Comparison of ENCODE assay signal across 8 cellular contexts in genomic region chr12:88111074-88111652, GRCh38. TPM values are rescaled to one million over a fixed set of nuclear protein-coding genes. Genes with fewer than 3 reads are reported as not detected.
DNase-seq lines count a peak whose midpoint lies in the region; ATAC-seq and TF ChIP-seq lines count a peak whose summit lies in the region.

No MANE protein-coding gene starts in this region.

- peak overlapping the region in 2 of 3 donors; percentile 40 to 58 for H3K9ac ChIP-seq in skeletal muscle tissue (ENCODE audit: low read depth in 1 of 3, low read length in 3 of 3)

- H3K4me3 Mint-ChIP-seq in natural killer cell treated with Interleukin-12 subunit alpha and Interleukin-12 subunit beta and Interleukin-15 and Interleukin-18, amount 100 ng/mL, for 72 hours: no peak overlapping the region

- no peaks in the 10 kb centered on the region for H3K4me1 Mint-ChIP-seq in natural killer cell treated with Interleukin-12 subunit alpha and Interleukin-12 subunit beta and Interleukin-15 and Interleukin-18, amount 100 ng/mL, for 72 hours (ENCODE audit: low read depth in 2 of 2)

- no peaks in the 10 kb centered on the region for H3K4me1 ChIP-seq in skeletal muscle tissue (ENCODE audit: control insufficient read depth in 3 of 3, insufficient read depth in 3 of 3, low read length in 3 of 3)

- no peaks in the 10 kb centered on the region for H3K27me3 Mint-ChIP-seq in natural killer cell treated with Interleukin-12 subunit alpha and Interleukin-12 subunit beta and Interleukin-15 and Interleukin-18, amount 100 ng/mL, for 72 hours

- H3K27me3 ChIP-seq in skeletal muscle tissue (ENCODE audit: control insufficient read depth in 3 of 3, insufficient read depth in 3 of 3, low read length in 3 of 3): no peaks in the 10 kb centered on the region
- no peaks in the 10 kb centered on the region for H3K27me3 ChIP-seq in MG63

- H3K27ac ChIP-seq in skeletal muscle tissue (ENCODE audit: low read depth, low read length): no peak overlapping the region

- TF ChIP-seq CTCF in fibroblast of villous mesenchyme (IDR thresholded peaks at IDR 0.05; ENCODE audit: insufficient read depth, low read depth, low read length): peak; percentile 39

- H3K9me3 ChIP-seq in skeletal muscle tissue (ENCODE audit: control insufficient read depth in 3 of 3, low read length in 3 of 3) (no peaks in the 10 kb centered on the region), MG63 (no peaks in the 10 kb centered on the region)

- H3K27ac Mint-ChIP-seq in natural killer cell treated with Interleukin-12 subunit alpha and Interleukin-12 subunit beta and Interleukin-15 and Interleukin-18, amount 100 ng/mL, for 72 hours: no peak overlapping the region

- no peak for ATAC-seq in natural killer cell treated with Interleukin-12 subunit alpha and Interleukin-12 subunit beta and Interleukin-15 and Interleukin-18, amount 100 ng/mL, for 72 hours

- H3K36me3 ChIP-seq in skeletal muscle tissue (ENCODE audit: control insufficient read depth in 3 of 3, insufficient read depth in 3 of 3, low read length in 3 of 3) (peaks cover 0 to 15% (median 6%) of the 10 kb centered on the region in 3 donors), MG63 (peaks cover 43% of the 10 kb centered on the region)

- DNase-seq in DMS79 treated with DMSO at 0.1 percent for 48 hours (lab: John Stamatoyannopoulos, UW) (peak; percentile 66), HPDE6-E6E7 (ENCODE audit: extremely low spot score) (peak; percentile 2), RKO (ENCODE audit: low spot score) (peak; percentile 30), fibroblast of villous mesenchyme (ENCODE audit: low read depth) (peak; percentile 60), MG63 (no peak)
- no peak for DNase-seq in natural killer cell treated with Interleukin-12 subunit alpha and Interleukin-12 subunit beta and Interleukin-15 and Interleukin-18, amount 100 ng/mL, for 72 hours (ENCODE audit: low spot score)
- no peak for DNase-seq in activated CD4-positive, alpha-beta T cell treated with anti-CD3 and anti-CD28 coated beads for 48 hours

- peak overlapping the region; percentile 7 for H3K4me3 ChIP-seq in fibroblast of villous mesenchyme (ENCODE audit: low read depth, low read length)
- H3K4me3 ChIP-seq in skeletal muscle tissue (ENCODE audit: low read length in 3 of 3): peak overlapping the region in 1 of 3 donors; percentile 35
- H3K4me3 ChIP-seq in MG63: no peak overlapping the region

- peaks cover 22% of the 10 kb centered on the region for H3K36me3 Mint-ChIP-seq in natural killer cell treated with Interleukin-12 subunit alpha and Interleukin-12 subunit beta and Interleukin-15 and Interleukin-18, amount 100 ng/mL, for 72 hours

- H3K9me3 Mint-ChIP-seq in natural killer cell treated with Interleukin-12 subunit alpha and Interleukin-12 subunit beta and Interleukin-15 and Interleukin-18, amount 100 ng/mL, for 72 hours: no peaks in the 10 kb centered on the region

RNA-seq across cellular contexts. Expression of gene CEP290, which starts 30.7 kb away (rescaled TPM):
- total RNA-seq in fibroblast of villous mesenchyme: 20.3 and 20.7 TPM in 2 replicates
- 12.0 TPM for total RNA-seq in skeletal muscle tissue
- 7.1 and 16.5 TPM in 2 replicates for total RNA-seq in MG63 (2014; rRNA removed; shearing (Covaris generic); ENCODE audit: low replicate concordance)
- 10 to 100 TPM; 12.6 to 22.2 TPM for total RNA-seq in natural killer cell treated with Interleukin-12 subunit alpha and Interleukin-12 subunit beta and Interleukin-15 and Interleukin-18, amount 100 ng/mL, for 72 hours

RNA-seq across cellular contexts. Expression of gene TMTC3, which starts 30.9 kb away (rescaled TPM):
- total RNA-seq in fibroblast of villous mesenchyme (39.6 and 71.7 TPM in 2 replicates), skeletal muscle tissue (13.6 TPM)
- total RNA-seq in MG63 (2014; rRNA removed; shearing (Covaris generic); ENCODE audit: low replicate concordance): 10.2 and 25.7 TPM in 2 replicates
- 1 to 10 TPM; 7.9 to 8.6 TPM for total RNA-seq in natural killer cell treated with Interleukin-12 subunit alpha and Interleukin-12 subunit beta and Interleukin-15 and Interleukin-18, amount 100 ng/mL, for 72 hours

Comparison
In these comparisons a context has a peak if more than half of its experiments do, and no peak if none do; other contexts are left out.
1. DNase-seq: peak in DMS79 treated with DMSO at 0.1 percent for 48 hours (single experiment), HPDE6-E6E7 (single experiment), RKO (single experiment) and fibroblast of villous mesenchyme (single experiment); none in MG63 (single experiment), natural killer cell treated with Interleukin-12 subunit alpha and Interleukin-12 subunit beta and Interleukin-15 and Interleukin-18, amount 100 ng/mL, for 72 hours (single experiment) and activated CD4-positive, alpha-beta T cell treated with anti-CD3 and anti-CD28 coated beads for 48 hours (single experiment).